In the genomic region with DNA sequence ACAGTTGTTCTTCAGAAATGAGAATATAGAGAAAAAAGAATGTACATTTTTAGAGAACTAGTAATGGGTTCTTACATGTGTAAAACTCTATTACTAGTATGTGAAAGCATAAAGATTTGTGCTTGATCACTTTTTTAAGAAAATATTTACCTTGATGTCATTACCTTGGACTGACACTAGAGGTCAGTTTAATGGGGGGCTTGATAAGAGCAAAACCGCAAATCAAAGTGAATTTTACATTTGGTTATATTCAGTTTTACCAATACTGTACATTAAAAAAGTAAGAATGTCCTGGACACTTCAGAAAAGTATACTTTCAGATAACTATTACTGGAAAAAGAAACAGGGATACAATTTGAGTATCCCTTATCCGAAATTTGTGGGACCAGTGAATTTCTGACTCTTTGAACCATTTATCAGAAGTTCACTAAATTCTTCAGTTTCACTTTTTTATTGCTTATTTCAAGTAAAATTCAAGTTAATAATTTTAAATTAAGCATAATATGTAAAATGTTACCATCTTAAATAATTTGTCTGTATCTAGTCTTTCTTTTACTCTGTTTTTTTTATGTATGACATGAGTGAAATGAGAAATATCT, we compare ENCODE assay signal across 9 cellular contexts.
A peak's percentile ranks its signal among the peaks of the same experiment; 100 is the strongest.
DNase-seq lines count a peak whose midpoint lies in the region; ATAC-seq, FAIRE-seq and TF ChIP-seq lines count a peak whose summit lies in the region.
"Had no signal": no experiment of that assay in that cellular context is flagged by ENCODE, and none has a peak within 500 bp of the region (broad histone marks: within the 10 kb centered on the region; RNA-seq: fewer than 3 reads in every experiment).

No MANE protein-coding gene starts in this region.

- no peaks in the 10 kb centered on the region for H3K36me3 ChIP-seq in PC-9 (ENCODE audit: low read depth)

- H4K20me1 ChIP-seq in PC-9 (ENCODE audit: insufficient read depth): no peaks in the 10 kb centered on the region

- no peak overlapping the region for H3K4me3 ChIP-seq in A549
- H3K4me3 ChIP-seq in GM12864 (ENCODE audit: low read depth, low read length): no peak overlapping the region
- no peak overlapping the region for H3K4me3 ChIP-seq in PC-9
- no peak overlapping the region for H3K4me3 ChIP-seq in fibroblast of the aortic adventitia (ENCODE audit: low read depth, low read length)

- DNase-seq in A549 (ENCODE audit: low read depth in 1 of 2, low spot score in 1 of 2) (peak in 1 of 2 experiments; percentile 8), GM12864 (ENCODE audit: low read depth) (no peak), PC-9 (no peak), fibroblast of the aortic adventitia (ENCODE audit: low read depth) (peak; percentile 14), EL (no peak), nucleus accumbens (lab: John Stamatoyannopoulos, UW) (no peak)
- DNase-seq in stimulated activated naive B cell treated with anti-CD40 and anti-IgM and Interleukin-4, amounts not matched to agents 10 μg/mL and 1 μg/mL and 100 μg/mL, for 72 hours: no peak
- DNase-seq: effector CD8-positive, alpha-beta T cell had no signal

- CTCF ChIA-PET in A549 (lab: Yijun Ruan, JAX) (no interaction called here), PC-9 (lab: Charles Lee) (no interaction called here)

- BruUV-seq in PC-9 (replicated peaks; lab: Mats Ljungman, UMichigan): no TSS peak

- H3K9me3 ChIP-seq in A549 (no peaks in the 10 kb centered on the region), PC-9 (ENCODE audit: insufficient read depth, low read depth) (no peaks in the 10 kb centered on the region)

- WGBS in A549 (ENCODE audit: missing lambda C conversion rate): 20% methylated on average over 2 of the region's 2 CpGs

- H3K9me2 ChIP-seq in PC-9 (ENCODE audit: insufficient read depth): no peaks in the 10 kb centered on the region

- H3K4me3 Mint-ChIP-seq in stimulated activated naive B cell treated with anti-CD40 and anti-IgM and Interleukin-4, amounts not matched to agents 10 μg/mL and 1 μg/mL and 100 μg/mL, for 72 hours: no peak overlapping the region
- no peak overlapping the region for H3K4me3 Mint-ChIP-seq in stimulated activated memory B cell treated with anti-CD40 and anti-IgM and Interleukin-4, amounts not matched to agents 10 μg/mL and 1 μg/mL and 100 μg/mL, for 72 hours

- H3K27me3 Mint-ChIP-seq in stimulated activated naive B cell treated with anti-CD40 and anti-IgM and Interleukin-4, amounts not matched to agents 10 μg/mL and 1 μg/mL and 100 μg/mL, for 72 hours: no peaks in the 10 kb centered on the region
- no peaks in the 10 kb centered on the region for H3K27me3 Mint-ChIP-seq in stimulated activated memory B cell treated with anti-CD40 and anti-IgM and Interleukin-4, amounts not matched to agents 10 μg/mL and 1 μg/mL and 100 μg/mL, for 72 hours

- H3K4me1 Mint-ChIP-seq in stimulated activated naive B cell treated with anti-CD40 and anti-IgM and Interleukin-4, amounts not matched to agents 10 μg/mL and 1 μg/mL and 100 μg/mL, for 72 hours: no peaks in the 10 kb centered on the region
- no peaks in the 10 kb centered on the region for H3K4me1 Mint-ChIP-seq in stimulated activated memory B cell treated with anti-CD40 and anti-IgM and Interleukin-4, amounts not matched to agents 10 μg/mL and 1 μg/mL and 100 μg/mL, for 72 hours

- no peak for FAIRE-seq in A549 (lab: Jason Lieb, UNC)

- H2AFZ ChIP-seq in PC-9: no peak overlapping the region

- H3K27ac ChIP-seq in A549 (no peak overlapping the region), PC-9 (no peak overlapping the region)

- no peaks in the 10 kb centered on the region for H3K27me3 ChIP-seq in PC-9 (ENCODE audit: insufficient read depth, low read depth)

- POLR2A ChIA-PET in A549 (lab: Yijun Ruan, JAX): no interaction called here
- POLR2A ChIA-PET in PC-9 (lab: Charles Lee; ENCODE audit: unreplicated experiment): no interaction called here

- TF ChIP-seq RAD21 in A549 (conservative IDR thresholded peaks at IDR 0.05 in 1 of 2, IDR thresholded peaks at IDR 0.05 in 1 of 2): 0 out of 5 replicates have a peak, but pooled peaks of 1 of the 2 experiments have one; percentile 19

- peak; percentile 19; the same call in 2 of the 3 replicates for TF ChIP-seq CTCF in A549 (IDR thresholded peaks at IDR 0.05)
- peak; percentile 24 for TF ChIP-seq CTCF in GM12864 (IDR thresholded peaks at IDR 0.05; ENCODE audit: low read depth, low read length, missing control alignments)
- peak; percentile 63 for TF ChIP-seq CTCF in PC-9 (conservative IDR thresholded peaks at IDR 0.05)
- peak; percentile 58 for TF ChIP-seq CTCF in fibroblast of the aortic adventitia (IDR thresholded peaks at IDR 0.05; ENCODE audit: insufficient read depth, low read length)

- H3K79me2 ChIP-seq in PC-9 (ENCODE audit: low read depth): no peaks in the 10 kb centered on the region

- H3K36me3 Mint-ChIP-seq in stimulated activated naive B cell treated with anti-CD40 and anti-IgM and Interleukin-4, amounts not matched to agents 10 μg/mL and 1 μg/mL and 100 μg/mL, for 72 hours: no peaks in the 10 kb centered on the region
- H3K36me3 Mint-ChIP-seq in stimulated activated memory B cell treated with anti-CD40 and anti-IgM and Interleukin-4, amounts not matched to agents 10 μg/mL and 1 μg/mL and 100 μg/mL, for 72 hours: no peaks in the 10 kb centered on the region

- no peak for ATAC-seq in A549
- ATAC-seq in stimulated activated naive B cell treated with anti-CD40 and anti-IgM and Interleukin-4, amounts not matched to agents 10 μg/mL and 1 μg/mL and 100 μg/mL, for 72 hours (replicated peaks): no peak
- no peak for ATAC-seq in stimulated activated memory B cell treated with anti-CD40 and anti-IgM and Interleukin-4, amounts not matched to agents 10 μg/mL and 1 μg/mL and 100 μg/mL, for 72 hours

- H3K4me1 ChIP-seq in A549: no peaks in the 10 kb centered on the region
- H3K4me1 ChIP-seq in PC-9 (replicated peaks; ENCODE audit: insufficient read depth): no peaks in the 10 kb centered on the region

- H3K27ac Mint-ChIP-seq in stimulated activated naive B cell treated with anti-CD40 and anti-IgM and Interleukin-4, amounts not matched to agents 10 μg/mL and 1 μg/mL and 100 μg/mL, for 72 hours: no peak overlapping the region
- H3K27ac Mint-ChIP-seq in stimulated activated memory B cell treated with anti-CD40 and anti-IgM and Interleukin-4, amounts not matched to agents 10 μg/mL and 1 μg/mL and 100 μg/mL, for 72 hours: no peak overlapping the region

- TF ChIP-seq POLR2A in A549 (IDR thresholded peaks at IDR 0.05; ENCODE audit: low read length): no peak

- TF ChIP-seq EP300 in A549 (IDR thresholded peaks at IDR 0.05): no peak

- intact Hi-C loops in PC-9 (cut with micrococcal nuclease; ENCODE audit: unreplicated experiment): loop anchor here (5.0 kb wide), 1 partner anchor 389 kb away; no protein-coding TSS in a partner anchor

- H3K9me3 Mint-ChIP-seq in stimulated activated naive B cell treated with anti-CD40 and anti-IgM and Interleukin-4, amounts not matched to agents 10 μg/mL and 1 μg/mL and 100 μg/mL, for 72 hours: peaks cover 2 to 5% of the 10 kb centered on the region in 2 donors
- H3K9me3 Mint-ChIP-seq in stimulated activated memory B cell treated with anti-CD40 and anti-IgM and Interleukin-4, amounts not matched to agents 10 μg/mL and 1 μg/mL and 100 μg/mL, for 72 hours: peaks cover 7% of the 10 kb centered on the region

- H3F3A ChIP-seq in PC-9 (ENCODE audit: insufficient read depth, low read depth): no peaks in the 10 kb centered on the region

- H3K4me2 ChIP-seq in A549 (no peak overlapping the region), PC-9 (no peak overlapping the region)

TF ChIP-seq in A549, 52 proteins besides CTCF, POLR2A, EP300 and RAD21:
- TF ChIP-seq ZFP36 (IDR thresholded peaks at IDR 0.05; ENCODE audit: borderline replicate concordance, partially characterized antibody): no peak
- no peak for TF ChIP-seq RNF2 (IDR thresholded peaks at IDR 0.05; ENCODE audit: borderline replicate concordance, low read depth)
- TF ChIP-seq SMC3 (IDR thresholded peaks at IDR 0.05): 0 out of 3 replicates have a peak, but pooled peaks have one; percentile 15
- TF ChIP-seq ESRRA (IDR thresholded peaks at IDR 0.05; ENCODE audit: borderline replicate concordance, low read length): no peak
